In the genomic region with DNA sequence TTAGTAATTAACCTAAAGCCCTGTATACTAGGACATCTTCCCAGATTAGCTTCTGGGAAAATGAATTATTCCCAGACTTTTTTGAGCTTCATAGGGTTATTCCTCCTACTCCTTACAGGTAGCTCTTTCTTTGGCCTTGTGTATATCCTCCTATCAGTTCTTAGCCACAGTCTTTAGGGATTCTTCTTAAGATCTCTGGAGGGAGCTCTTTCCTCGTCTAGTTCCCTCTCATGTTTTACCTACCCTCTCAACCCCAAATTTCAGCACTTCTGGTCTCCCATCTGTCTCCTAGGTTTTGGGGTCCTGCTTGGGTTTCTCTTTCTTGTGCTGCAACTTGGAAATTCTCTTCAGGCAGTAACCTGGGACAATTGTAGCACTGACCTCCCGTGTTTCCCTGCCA, we compare ENCODE assay signal across 2 cellular contexts.
TF ChIP-seq lines count a peak whose summit lies in the region.

No MANE protein-coding gene starts in this region.

TF ChIP-seq in SK-N-SH, 30 proteins besides CTCF, POLR2A, EP300 and RAD21 (continued from another document):
- TF ChIP-seq CHD2 (IDR thresholded peaks at IDR 0.05; ENCODE audit: low read length, partially characterized antibody), result no peak

TF ChIP-seq in SK-N-SH treated with all-trans-retinoic acid at 6 μM for 48 hours, 23 proteins besides CTCF, POLR2A, EP300 and RAD21 (continued from another document):
- TF ChIP-seq, protein P1, sequence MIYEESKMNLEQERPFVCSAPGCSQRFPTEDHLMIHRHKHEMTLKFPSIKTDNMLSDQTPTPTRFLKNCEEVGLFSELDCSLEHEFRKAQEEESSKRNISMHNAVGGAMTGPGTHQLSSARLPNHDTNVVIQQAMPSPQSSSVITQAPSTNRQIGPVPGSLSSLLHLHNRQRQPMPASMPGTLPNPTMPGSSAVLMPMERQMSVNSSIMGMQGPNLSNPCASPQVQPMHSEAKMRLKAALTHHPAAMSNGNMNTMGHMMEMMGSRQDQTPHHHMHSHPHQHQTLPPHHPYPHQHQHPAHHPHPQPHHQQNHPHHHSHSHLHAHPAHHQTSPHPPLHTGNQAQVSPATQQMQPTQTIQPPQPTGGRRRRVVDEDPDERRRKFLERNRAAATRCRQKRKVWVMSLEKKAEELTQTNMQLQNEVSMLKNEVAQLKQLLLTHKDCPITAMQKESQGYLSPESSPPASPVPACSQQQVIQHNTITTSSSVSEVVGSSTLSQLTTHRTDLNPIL (CRISPR knock-in tag; IDR thresholded peaks at IDR 0.05; ENCODE audit: low read depth), result no peak
- TF ChIP-seq ZNF8 (CRISPR knock-in tag; IDR thresholded peaks at IDR 0.05) (no peak), CSDC2 (CRISPR knock-in tag; IDR thresholded peaks at IDR 0.05) (no peak), ZNF70 (CRISPR knock-in tag; IDR thresholded peaks at IDR 0.05) (no peak), TSHZ2 (CRISPR knock-in tag; IDR thresholded peaks at IDR 0.05) (no peak), TCF4 (CRISPR knock-in tag; IDR thresholded peaks at IDR 0.05; ENCODE audit: borderline replicate concordance) (no peak), ISL1 (CRISPR knock-in tag; IDR thresholded peaks at IDR 0.05) (no peak), RARB (CRISPR knock-in tag; IDR thresholded peaks at IDR 0.05) (no peak), BACH2 (CRISPR knock-in tag; IDR thresholded peaks at IDR 0.05; ENCODE audit: borderline replicate concordance) (no peak), ARNTL (CRISPR knock-in tag; IDR thresholded peaks at IDR 0.05; ENCODE audit: borderline replicate concordance, low read depth) (no peak), ZFP30 (CRISPR knock-in tag; IDR thresholded peaks at IDR 0.05) (no peak), PPARA (CRISPR knock-in tag; IDR thresholded peaks at IDR 0.05; ENCODE audit: borderline replicate concordance) (no peak)
- TF ChIP-seq, protein P2, sequence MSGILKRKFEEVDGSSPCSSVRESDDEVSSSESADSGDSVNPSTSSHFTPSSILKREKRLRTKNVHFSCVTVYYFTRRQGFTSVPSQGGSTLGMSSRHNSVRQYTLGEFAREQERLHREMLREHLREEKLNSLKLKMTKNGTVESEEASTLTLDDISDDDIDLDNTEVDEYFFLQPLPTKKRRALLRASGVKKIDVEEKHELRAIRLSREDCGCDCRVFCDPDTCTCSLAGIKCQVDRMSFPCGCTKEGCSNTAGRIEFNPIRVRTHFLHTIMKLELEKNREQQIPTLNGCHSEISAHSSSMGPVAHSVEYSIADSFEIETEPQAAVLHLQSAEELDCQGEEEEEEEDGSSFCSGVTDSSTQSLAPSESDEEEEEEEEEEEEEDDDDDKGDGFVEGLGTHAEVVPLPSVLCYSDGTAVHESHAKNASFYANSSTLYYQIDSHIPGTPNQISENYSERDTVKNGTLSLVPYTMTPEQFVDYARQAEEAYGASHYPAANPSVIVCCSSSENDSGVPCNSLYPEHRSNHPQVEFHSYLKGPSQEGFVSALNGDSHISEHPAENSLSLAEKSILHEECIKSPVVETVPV (CRISPR knock-in tag; IDR thresholded peaks at IDR 0.05), result no peak
